15 cellular contexts compared by ENCODE assay signal in genomic region chr6:44048277-44048676, GRCh38.
"Had no signal": no experiment of that assay in that cellular context is flagged by ENCODE, and none has a peak within 500 bp of the region (broad histone marks: within the 10 kb centered on the region; RNA-seq: fewer than 3 reads in every experiment).

No MANE protein-coding gene starts in this region.

- H3K27ac ChIP-seq: upper lobe of right lung had no signal

- H3K4me3 ChIP-seq: ascending aorta, heart left ventricle, skin epidermis, upper lobe of right lung had no signal

- H3K9me3 ChIP-seq: ascending aorta, heart left ventricle, upper lobe of right lung had no signal

- DNase-seq: activated naive CD4-positive, alpha-beta T cell treated with anti-CD3 and anti-CD28 coated beads for 36 hours; activated naive CD8-positive, alpha-beta T cell treated with anti-CD3 and anti-CD28 coated beads, Interleukin-2, amount 50 U/mL, for 24 hours; activated T-cell treated with anti-CD3 and anti-CD28 coated beads for 4 hours; nucleus accumbens; stimulated activated CD4-positive, alpha-beta T cell treated with anti-CD3 and anti-CD28 coated beads, Interleukin-4, amount 100 ng/mL, for 24 hours; stimulated activated naive CD4-positive, alpha-beta T cell treated with Interleukin-2 at 50 U/mL for 16 hours; T1000; upper lobe of right lung had no signal

- H3K27me3 ChIP-seq: ascending aorta, heart left ventricle, upper lobe of right lung had no signal

- ATAC-seq: activated CD4-positive, CD25-positive, alpha-beta regulatory T cell treated with anti-CD3 and anti-CD28 coated beads, Interleukin-2, amount 50 U/mL, for 24 hours; activated naive CD8-positive, alpha-beta T cell treated with anti-CD3 and anti-CD28 coated beads, Interleukin-2, amount 50 U/mL, for 24 hours; activated T-helper 17 cell treated with anti-CD3 and anti-CD28 coated beads, Interleukin-2, amount 50 U/mL, for 72 hours; heart left ventricle; left lobe of liver; natural killer cell treated with Interleukin-12 subunit alpha and Interleukin-12 subunit beta and Interleukin-15 and Interleukin-18, amount 100 ng/mL, for 72 hours; upper lobe of right lung had no signal

- H3K36me3 ChIP-seq: ascending aorta, heart left ventricle, upper lobe of right lung had no signal
